In the genomic region with DNA sequence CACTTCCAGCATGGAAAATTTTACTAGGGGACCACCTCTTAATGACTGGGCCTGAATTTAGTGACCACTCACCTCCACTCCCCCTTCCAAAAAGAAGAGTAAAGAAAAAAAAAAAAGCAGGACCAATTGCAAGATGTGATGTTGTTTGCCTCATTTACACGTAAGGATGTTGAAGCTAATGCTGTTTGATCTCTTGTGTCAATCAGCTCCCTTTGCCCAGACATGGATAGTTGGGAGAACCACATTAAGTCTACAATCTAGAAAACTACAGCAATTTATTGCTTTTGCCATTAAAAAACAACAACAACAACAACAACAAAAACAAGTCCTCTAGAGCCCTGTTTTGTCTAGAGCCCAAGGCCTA, we compare ENCODE assay signal across 8 cellular contexts. TPM values are rescaled to one million over a fixed set of nuclear protein-coding genes. Genes with fewer than 3 reads are reported as not detected.
DNase-seq lines count a peak whose midpoint lies in the region; ATAC-seq and TF ChIP-seq lines count a peak whose summit lies in the region.

No MANE protein-coding gene starts in this region.

- H3K36me3 ChIP-seq in Peyer's patch, result no peaks in the 10 kb centered on the region

- H3K4me3 Mint-ChIP-seq in progenitor cell of endocrine pancreas (ENCODE audit: low read depth), result no peak overlapping the region

- H3K27ac Mint-ChIP-seq in progenitor cell of endocrine pancreas, result peak overlapping the region; percentile 89

- no peaks in the 10 kb centered on the region for H3K9me3 ChIP-seq in Peyer's patch

- peaks cover 28% of the 10 kb centered on the region for H3K4me1 Mint-ChIP-seq in progenitor cell of endocrine pancreas (ENCODE audit: low read depth)

- H3K4me1 ChIP-seq in Peyer's patch, result peaks cover 0 to 23% (median 4%) of the 10 kb centered on the region in 4 donors

- no peak for TF ChIP-seq POLR2A in Peyer's patch (IDR thresholded peaks at IDR 0.05)

- DNase-seq in Peyer's patch (no peak), epithelial cell of prostate (ENCODE audit: low read depth, low spot score) (no peak), progenitor cell of endocrine pancreas (ENCODE audit: low spot score, unreplicated experiment) (no peak), NCI-H2081 treated with DMSO at 0.1 percent for 48 hours (lab: John Stamatoyannopoulos, UW) (no peak), NAMALWA (ENCODE audit: low spot score) (no peak), amygdala (lab: John Stamatoyannopoulos, UW) (no peak)

- no peak for ATAC-seq in GM18873 (IDR thresholded peaks at IDR 0.05; ENCODE audit: low FRiP score, unreplicated experiment)

- H3K27me3 Mint-ChIP-seq in progenitor cell of endocrine pancreas, result no peaks in the 10 kb centered on the region

- H3K4me3 ChIP-seq in Peyer's patch, result no peak overlapping the region

- no peaks in the 10 kb centered on the region for H3K9me3 Mint-ChIP-seq in progenitor cell of endocrine pancreas (ENCODE audit: low read depth)

- no peaks in the 10 kb centered on the region for H3K36me3 Mint-ChIP-seq in progenitor cell of endocrine pancreas (ENCODE audit: insufficient read depth)

- H3K27ac ChIP-seq in C4-2B (peak overlapping the region; percentile 65), Peyer's patch (peak overlapping the region; percentile 63 to 91 (median 66)), epithelial cell of prostate (peak overlapping the region; percentile 99)

- TF ChIP-seq CTCF in C4-2B (conservative IDR thresholded peaks at IDR 0.05), result no peak
- TF ChIP-seq CTCF in Peyer's patch (IDR thresholded peaks at IDR 0.05), result no peak
- no peak for TF ChIP-seq CTCF in progenitor cell of endocrine pancreas (IDR thresholded peaks at IDR 0.05; ENCODE audit: unreplicated experiment)

- H3K27me3 ChIP-seq in Peyer's patch, result no peaks in the 10 kb centered on the region

RNA-seq across cellular contexts. Expression of gene DSTN, which starts 11.0 kb away (rescaled TPM):
- total RNA-seq in Peyer's patch, result 100 to 1,000 TPM; 111 to 151 (median 117) TPM
- 199 and 201 TPM in 2 replicates for total RNA-seq in progenitor cell of endocrine pancreas

RNA-seq across cellular contexts. Expression of gene BFSP1, which starts 27.7 kb away (rescaled TPM):
- total RNA-seq in Peyer's patch, result 1 to 10 TPM in 1 of 4 donors, under 1 TPM in 1, not detected in 2; 0.57 to 2.5 TPM
- total RNA-seq in progenitor cell of endocrine pancreas, result 4.2 and 4.8 TPM in 2 replicates
